Comparison of ENCODE assay signal across 11 cellular contexts in the genomic region with DNA sequence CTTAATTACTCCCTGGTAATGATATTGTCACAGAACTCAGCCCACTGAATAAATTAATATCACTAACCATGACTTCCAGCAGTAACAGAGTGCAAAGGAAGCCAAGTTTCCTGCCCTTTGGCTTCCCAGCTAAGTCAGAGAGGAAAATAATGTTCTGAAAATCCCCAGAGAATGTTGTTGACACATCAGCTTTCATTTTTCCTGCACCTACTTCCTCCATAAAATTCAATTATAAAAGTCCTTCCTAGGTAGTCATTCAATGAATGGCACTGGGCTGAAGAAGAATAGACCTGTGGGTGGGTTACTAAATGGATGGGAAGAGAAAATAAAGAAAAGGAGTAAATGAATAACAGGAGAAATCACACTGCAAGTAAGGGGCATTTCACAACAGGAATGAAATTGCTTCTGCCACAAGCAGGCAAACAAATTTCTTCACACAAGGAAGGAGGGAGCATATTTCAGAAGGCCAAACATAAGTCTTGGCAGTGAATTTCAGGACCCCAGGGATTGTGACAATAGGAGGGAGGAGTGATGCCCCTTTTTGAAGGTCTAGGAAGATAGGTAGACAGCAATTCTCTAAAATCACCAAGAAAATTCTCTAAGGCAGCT.
DNase-seq lines count a peak whose midpoint lies in the region; ATAC-seq and TF ChIP-seq lines count a peak whose summit lies in the region.
"Had no signal": no experiment of that assay in that cellular context is flagged by ENCODE, and none has a peak within 500 bp of the region (broad histone marks: within the 10 kb centered on the region; RNA-seq: fewer than 3 reads in every experiment).

No MANE protein-coding gene starts in this region.

- peak; percentile 34 for ATAC-seq in Right ventricle myocardium inferior
- ATAC-seq in CD8-positive, alpha-beta T cell, result no peak

- TF ChIP-seq CTCF in CD8-positive, alpha-beta T cell (IDR thresholded peaks at IDR 0.05), result no peak

- H3K4me3 ChIP-seq in muscle layer of colon (ENCODE audit: low read depth in 1 of 2, low read length in 2 of 2), result no peak overlapping the region
- no peak overlapping the region for H3K4me3 ChIP-seq in CD8-positive, alpha-beta T cell (ENCODE audit: low read depth, low read length)

- no peaks in the 10 kb centered on the region for H3K9me3 Mint-ChIP-seq in CD8-positive, alpha-beta T cell

- no peak overlapping the region for H3K27ac Mint-ChIP-seq in CD8-positive, alpha-beta T cell

- peak overlapping the region; percentile 70 for H3K27ac ChIP-seq in muscle layer of colon (ENCODE audit: low read depth, low read length)
- no peak overlapping the region for H3K27ac ChIP-seq in CD8-positive, alpha-beta T cell (ENCODE audit: low read depth, low read length)

- H3K9ac ChIP-seq in muscle layer of colon (ENCODE audit: low read length), result peak overlapping the region; percentile 1

- CTCF ChIA-PET in CD8-positive, alpha-beta T cell (lab: Charles Lee), result interaction anchor here (1.6 kb wide), 1 partner anchor 27 kb away, joined by 3 read pairs; no protein-coding TSS in a partner anchor

- no peaks in the 10 kb centered on the region for H3K9me3 ChIP-seq in muscle layer of colon (ENCODE audit: low read length)
- H3K9me3 ChIP-seq in CD8-positive, alpha-beta T cell (ENCODE audit: low read length), result no peaks in the 10 kb centered on the region

- H3K4me1 ChIP-seq in muscle layer of colon (ENCODE audit: insufficient read depth, low read length), result peaks cover 22% of the 10 kb centered on the region
- H3K4me1 ChIP-seq in CD8-positive, alpha-beta T cell (ENCODE audit: insufficient read depth, low read length), result peaks cover 4% of the 10 kb centered on the region

- no peak overlapping the region for H3K4me3 Mint-ChIP-seq in CD8-positive, alpha-beta T cell
- H3K4me3 Mint-ChIP-seq: IgD-negative memory B cell had no signal

- DNase-seq in Right ventricle myocardium inferior (ENCODE audit: missing footprints) (no peak), cardiac septum (ENCODE audit: low spot score) (no peak), fibroblast of gingiva (ENCODE audit: low read depth) (peak; percentile 58), NCI-H510A (lab: John Stamatoyannopoulos, UW) (no peak), NCI-H2081 (lab: John Stamatoyannopoulos, UW) (no peak)
- DNase-seq in activated CD8-positive, alpha-beta memory T cell treated with anti-CD3 and anti-CD28 coated beads, Interleukin-2, amount 50 U/mL, for 4 hours, result no peak
- no peak for DNase-seq in CD8-positive, alpha-beta T cell
- DNase-seq: activated CD8-positive, alpha-beta memory T cell treated with anti-CD3 and anti-CD28 coated beads, Interleukin-2, amount 50 U/mL, for 48 hours; T-helper 1 cell had no signal

- POLR2A ChIA-PET in CD8-positive, alpha-beta T cell (lab: Charles Lee), result no interaction called here

- H3K36me3 Mint-ChIP-seq in CD8-positive, alpha-beta T cell, result no peaks in the 10 kb centered on the region
- H3K36me3 Mint-ChIP-seq: IgD-negative memory B cell had no signal

- no peaks in the 10 kb centered on the region for H3K27me3 ChIP-seq in muscle layer of colon (ENCODE audit: control insufficient read depth in 1 of 2, insufficient read depth in 2 of 2, low read length in 2 of 2)
- H3K27me3 ChIP-seq in CD8-positive, alpha-beta T cell (ENCODE audit: insufficient read depth, low read length), result no peaks in the 10 kb centered on the region

- intact Hi-C loops in Right ventricle myocardium inferior (cut with DNase I) (no loop called here), cardiac septum (cut with DNase I) (loop anchor here (5.0 kb wide), 2 partner anchors 38 to 47 kb away; no protein-coding TSS in a partner anchor)
- intact Hi-C loops in CD8-positive, alpha-beta T cell (cut with DNase I, micrococcal nuclease), result no loop called here

- H3K4me1 Mint-ChIP-seq in CD8-positive, alpha-beta T cell (ENCODE audit: low read depth), result peaks cover 27% of the 10 kb centered on the region

- H3K36me3 ChIP-seq in muscle layer of colon (ENCODE audit: insufficient read depth, low read length), result no peaks in the 10 kb centered on the region
- H3K36me3 ChIP-seq in CD8-positive, alpha-beta T cell (ENCODE audit: insufficient read depth, low read length), result no peaks in the 10 kb centered on the region

- H3K27me3 Mint-ChIP-seq in CD8-positive, alpha-beta T cell (ENCODE audit: low read depth), result no peaks in the 10 kb centered on the region
